In genomic region chr10:3538850-3539531, GRCh38 we compare ENCODE assay signal across 8 cellular contexts.
A peak's percentile ranks its signal among the peaks of the same experiment; 100 is the strongest.
DNase-seq lines count a peak whose midpoint lies in the region; ATAC-seq and TF ChIP-seq lines count a peak whose summit lies in the region.

No MANE protein-coding gene starts in this region.

- intact Hi-C loops in activated CD8-positive, alpha-beta T cell treated with anti-CD3 and anti-CD28 coated beads for 36 hours (cut with micrococcal nuclease): no loop called here
- intact Hi-C loops in CD4-positive, alpha-beta T cell (cut with DNase I, micrococcal nuclease): no loop called here

- no peaks in the 10 kb centered on the region for H3K9me3 ChIP-seq in thoracic aorta
- H3K9me3 ChIP-seq in CD4-positive, alpha-beta T cell (ENCODE audit: control insufficient read depth, low read length): no peaks in the 10 kb centered on the region

- H3K27me3 Mint-ChIP-seq in activated CD8-positive, alpha-beta T cell treated with anti-CD3 and anti-CD28 coated beads for 36 hours: no peaks in the 10 kb centered on the region
- no peaks in the 10 kb centered on the region for H3K27me3 Mint-ChIP-seq in activated CD8-positive, alpha-beta T cell treated with anti-CD3 and anti-CD28 coated beads, Interleukin-2, amount 10 ng/mL, durations not matched to agents 7 days and 5 days (ENCODE audit: low read depth)
- no peaks in the 10 kb centered on the region for H3K27me3 Mint-ChIP-seq in CD4-positive, alpha-beta T cell

- H3K27ac Mint-ChIP-seq in activated CD8-positive, alpha-beta T cell treated with anti-CD3 and anti-CD28 coated beads for 36 hours: no peak overlapping the region
- H3K27ac Mint-ChIP-seq in activated CD8-positive, alpha-beta T cell treated with anti-CD3 and anti-CD28 coated beads, Interleukin-2, amount 10 ng/mL, durations not matched to agents 7 days and 5 days: no peak overlapping the region
- no peak overlapping the region for H3K27ac Mint-ChIP-seq in CD4-positive, alpha-beta T cell

- H3K4me1 Mint-ChIP-seq in activated CD8-positive, alpha-beta T cell treated with anti-CD3 and anti-CD28 coated beads for 36 hours (ENCODE audit: low read depth): peaks cover 4% of the 10 kb centered on the region
- H3K4me1 Mint-ChIP-seq in activated CD8-positive, alpha-beta T cell treated with anti-CD3 and anti-CD28 coated beads, Interleukin-2, amount 10 ng/mL, durations not matched to agents 7 days and 5 days (ENCODE audit: low read depth): no peaks in the 10 kb centered on the region
- H3K4me1 Mint-ChIP-seq in CD4-positive, alpha-beta T cell (ENCODE audit: low read depth): no peaks in the 10 kb centered on the region

- no peak for ATAC-seq in activated CD8-positive, alpha-beta T cell treated with anti-CD3 and anti-CD28 coated beads for 36 hours
- ATAC-seq in activated CD8-positive, alpha-beta T cell treated with anti-CD3 and anti-CD28 coated beads, Interleukin-2, amount 10 ng/mL, durations not matched to agents 7 days and 5 days: no peak
- ATAC-seq in thoracic aorta (ENCODE audit: insufficient number of reproducible peaks, low FRiP score, low read depth): peak; percentile 82
- ATAC-seq in CD4-positive, alpha-beta T cell (ENCODE audit: poor library complexity): no peak
- ATAC-seq in HG03280 (IDR thresholded peaks at IDR 0.05; ENCODE audit: unreplicated experiment): no peak

- TF ChIP-seq CTCF in activated CD8-positive, alpha-beta T cell treated with anti-CD3 and anti-CD28 coated beads for 36 hours (IDR thresholded peaks at IDR 0.05): no peak
- TF ChIP-seq CTCF in thoracic aorta (IDR thresholded peaks at IDR 0.05): no peak
- no peak for TF ChIP-seq CTCF in CD4-positive, alpha-beta T cell (IDR thresholded peaks at IDR 0.05)

- no peak overlapping the region for H3K4me3 Mint-ChIP-seq in activated CD8-positive, alpha-beta T cell treated with anti-CD3 and anti-CD28 coated beads for 36 hours
- no peak overlapping the region for H3K4me3 Mint-ChIP-seq in activated CD8-positive, alpha-beta T cell treated with anti-CD3 and anti-CD28 coated beads, Interleukin-2, amount 10 ng/mL, durations not matched to agents 7 days and 5 days
- no peak overlapping the region for H3K4me3 Mint-ChIP-seq in CD4-positive, alpha-beta T cell

- H3K36me3 ChIP-seq in thoracic aorta: no peaks in the 10 kb centered on the region

- DNase-seq in activated CD8-positive, alpha-beta T cell treated with anti-CD3 and anti-CD28 coated beads for 36 hours: peak; percentile 34
- no peak for DNase-seq in activated CD8-positive, alpha-beta T cell treated with anti-CD3 and anti-CD28 coated beads, Interleukin-2, amount 10 ng/mL, durations not matched to agents 7 days and 5 days
- DNase-seq in amniotic epithelial cell (ENCODE audit: low read depth): peak; percentile 97
- peak; percentile 51 for DNase-seq in iPS-NIHi7 (ENCODE audit: extremely low spot score)
- peak; percentile 78 for DNase-seq in thoracic aorta (ENCODE audit: low spot score)
- DNase-seq in CD4-positive, alpha-beta T cell: no peak
- DNase-seq in cerebellar cortex (ENCODE audit: low spot score): no peak

- H3K36me3 Mint-ChIP-seq in activated CD8-positive, alpha-beta T cell treated with anti-CD3 and anti-CD28 coated beads for 36 hours (ENCODE audit: low read depth): no peaks in the 10 kb centered on the region
- H3K36me3 Mint-ChIP-seq in activated CD8-positive, alpha-beta T cell treated with anti-CD3 and anti-CD28 coated beads, Interleukin-2, amount 10 ng/mL, durations not matched to agents 7 days and 5 days (ENCODE audit: low read depth): no peaks in the 10 kb centered on the region
- H3K36me3 Mint-ChIP-seq in CD4-positive, alpha-beta T cell (ENCODE audit: low read depth): no peaks in the 10 kb centered on the region

- H3K9me3 Mint-ChIP-seq in activated CD8-positive, alpha-beta T cell treated with anti-CD3 and anti-CD28 coated beads for 36 hours: no peaks in the 10 kb centered on the region
- no peaks in the 10 kb centered on the region for H3K9me3 Mint-ChIP-seq in activated CD8-positive, alpha-beta T cell treated with anti-CD3 and anti-CD28 coated beads, Interleukin-2, amount 10 ng/mL, durations not matched to agents 7 days and 5 days (ENCODE audit: insufficient read depth)
- no peaks in the 10 kb centered on the region for H3K9me3 Mint-ChIP-seq in CD4-positive, alpha-beta T cell

- CTCF ChIA-PET in activated CD8-positive, alpha-beta T cell treated with anti-CD3 and anti-CD28 coated beads for 36 hours (lab: Charles Lee): no interaction called here
- CTCF ChIA-PET in activated CD8-positive, alpha-beta T cell treated with anti-CD3 and anti-CD28 coated beads, Interleukin-2, amount 10 ng/mL, durations not matched to agents 7 days and 5 days (lab: Charles Lee): no interaction called here
- CTCF ChIA-PET in CD4-positive, alpha-beta T cell (lab: Charles Lee): no interaction called here

- H3K4me3 ChIP-seq in thoracic aorta: peak overlapping the region; percentile 58

- H3K27ac ChIP-seq in thoracic aorta: peak overlapping the region; percentile 42 to 73
- no peak overlapping the region for H3K27ac ChIP-seq in CD4-positive, alpha-beta T cell (ENCODE audit: low read depth, low read length)

- no peaks in the 10 kb centered on the region for H3K27me3 ChIP-seq in thoracic aorta (replicated peaks; ENCODE audit: insufficient read depth)
- H3K27me3 ChIP-seq in CD4-positive, alpha-beta T cell (ENCODE audit: control insufficient read depth, insufficient read depth, low read length): no peaks in the 10 kb centered on the region

- POLR2A ChIA-PET in activated CD8-positive, alpha-beta T cell treated with anti-CD3 and anti-CD28 coated beads for 36 hours (lab: Charles Lee): no interaction called here
- POLR2A ChIA-PET in activated CD8-positive, alpha-beta T cell treated with anti-CD3 and anti-CD28 coated beads, Interleukin-2, amount 10 ng/mL, durations not matched to agents 7 days and 5 days (lab: Charles Lee): no interaction called here
- POLR2A ChIA-PET in CD4-positive, alpha-beta T cell (lab: Charles Lee): no interaction called here

- peaks cover 21 to 40% of the 10 kb centered on the region in 2 donors for H3K4me1 ChIP-seq in thoracic aorta (ENCODE audit: control insufficient read depth in 1 of 2, low read depth in 2 of 2)

Comparison
In these comparisons a context has a peak if more than half of its experiments do, and no peak if none do; other contexts are left out.
1. DNase-seq: peak in activated CD8-positive, alpha-beta T cell treated with anti-CD3 and anti-CD28 coated beads for 36 hours (single experiment), amniotic epithelial cell (single experiment), iPS-NIHi7 (single experiment) and thoracic aorta (single experiment); none in activated CD8-positive, alpha-beta T cell treated with anti-CD3 and anti-CD28 coated beads, Interleukin-2, amount 10 ng/mL, durations not matched to agents 7 days and 5 days (single experiment), CD4-positive, alpha-beta T cell (0 of 10) and cerebellar cortex (single experiment).